8 cellular contexts compared by ENCODE assay signal in genomic region chr2:28567076-28567471, GRCh38.
DNase-seq lines count a peak whose midpoint lies in the region; ATAC-seq and TF ChIP-seq lines count a peak whose summit lies in the region.

No MANE protein-coding gene starts in this region.

- peak overlapping the region; percentile 59 for H3K4me3 ChIP-seq in WI38 (ENCODE audit: low read depth, low read length)
- peak overlapping the region; percentile 72 for H3K4me3 ChIP-seq in fibroblast of the aortic adventitia (ENCODE audit: low read depth, low read length)

- DNase-seq in DMS 273 (lab: John Stamatoyannopoulos, UW; ENCODE audit: unreplicated experiment) (peak; percentile 80), fibroblast of the aortic adventitia (ENCODE audit: low read depth) (no peak), nucleus accumbens (lab: John Stamatoyannopoulos, UW) (peak in 31 of 56 donors; percentile 10 to 78 (median 59)), SHP77 treated with DMSO at 0.1 percent for 48 hours (lab: John Stamatoyannopoulos, UW) (no peak), GM19240 (ENCODE audit: insufficient read length, low spot score) (no peak)

- TF ChIP-seq CTCF in WI38 (IDR thresholded peaks at IDR 0.05; ENCODE audit: low read depth, low read length) = no peak
- no peak for TF ChIP-seq CTCF in fibroblast of the aortic adventitia (IDR thresholded peaks at IDR 0.05; ENCODE audit: insufficient read depth, low read length)

- ATAC-seq in HG03196 (IDR thresholded peaks at IDR 0.05; ENCODE audit: unreplicated experiment) (peak; percentile 8), GM21381 (IDR thresholded peaks at IDR 0.05; ENCODE audit: unreplicated experiment) (no peak)

Comparison
In these comparisons a context has a peak if more than half of its experiments do, and no peak if none do; other contexts are left out.
1. DNase-seq: peak in DMS 273 (single experiment) and nucleus accumbens (31 of 56); none in fibroblast of the aortic adventitia (single experiment), SHP77 treated with DMSO at 0.1 percent for 48 hours (single experiment) and GM19240 (single experiment).